In genomic region chr12:15534870-15535269, GRCh38 we compare ENCODE assay signal across 13 cellular contexts.
DNase-seq lines count a peak whose midpoint lies in the region; ATAC-seq, FAIRE-seq and TF ChIP-seq lines count a peak whose summit lies in the region.
"Had no signal": no experiment of that assay in that cellular context is flagged by ENCODE, and none has a peak within 500 bp of the region (broad histone marks: within the 10 kb centered on the region; RNA-seq: fewer than 3 reads in every experiment).

No MANE protein-coding gene starts in this region.

- peak overlapping the region; percentile 25 for H2BK5ac ChIP-seq in IMR-90 (ENCODE audit: low read depth, low read length, poor library complexity, severe bottlenecking)

- H3K27me3 ChIP-seq in IMR-90 (ENCODE audit: control insufficient read depth, insufficient read depth, low read length) = no peaks in the 10 kb centered on the region
- H3K27me3 ChIP-seq in adrenal gland = no peaks in the 10 kb centered on the region
- H3K27me3 ChIP-seq in mucosa of rectum (ENCODE audit: control insufficient read depth in 2 of 2, insufficient read depth in 2 of 2, low read length in 2 of 2) = no peaks in the 10 kb centered on the region
- no peaks in the 10 kb centered on the region for H3K27me3 ChIP-seq in small intestine (ENCODE audit: control insufficient read depth in 2 of 2, insufficient read depth in 2 of 2, low read length in 2 of 2)
- H3K27me3 ChIP-seq in esophagus muscularis mucosa = no peaks in the 10 kb centered on the region
- H3K27me3 ChIP-seq: BE2C had no signal

- TF ChIP-seq RAD21 in IMR-90 (IDR thresholded peaks at IDR 0.05; ENCODE audit: low read length) = no peak

- 90% methylated on average over 4 of the region's 5 CpGs; no CpG with 5 or more reads in 1 of the 2 experiments for WGBS in IMR-90 (ENCODE audit: extremely low coverage in 2 of 2, insufficient read length in 1 of 2), 2 experiments
- 63 to 73% (median 71%) methylated on average over 5 of the region's 5 CpGs for WGBS in adrenal gland, 4 donors
- 82 to 94% (median 93%) methylated on average over 5 of the region's 5 CpGs for WGBS in small intestine, 3 donors
- 81% methylated on average over 5 of the region's 5 CpGs for WGBS in esophagus muscularis mucosa

- TF ChIP-seq EP300 in esophagus muscularis mucosa (IDR thresholded peaks at IDR 0.05) = no peak

- no peak overlapping the region for H3K56ac ChIP-seq in IMR-90 (ENCODE audit: extremely low read depth, insufficient read depth, low read length)

- H4K5ac ChIP-seq in IMR-90 (ENCODE audit: low read depth, low read length) = peak overlapping the region; percentile 85; the same call in 1 of the 2 replicates

- no peak overlapping the region for H2AFZ ChIP-seq in IMR-90 (replicated peaks; ENCODE audit: low read length, poor library complexity)

- BruUV-seq in IMR-90 (replicated peaks; lab: Mats Ljungman, UMichigan) = no TSS peak

- H3K9ac ChIP-seq in IMR-90 (ENCODE audit: low read depth, low read length) = no peak overlapping the region
- no peak overlapping the region for H3K9ac ChIP-seq in mucosa of rectum (ENCODE audit: low read depth in 1 of 2, low read length in 2 of 2)
- H3K9ac ChIP-seq in kidney (ENCODE audit: low read length in 2 of 2) = no peak overlapping the region

- H3K9me1 ChIP-seq in IMR-90 (ENCODE audit: insufficient read depth, low read length) = 0 out of 2 replicates have a peak, but pooled peaks cover 3% of the 10 kb centered on the region

- peak overlapping the region; percentile 31; the same call in 1 of the 2 replicates for H4K91ac ChIP-seq in IMR-90 (ENCODE audit: insufficient read depth, low read depth, low read length)

- TF ChIP-seq CTCF in IMR-90 (conservative IDR thresholded peaks at IDR 0.05; ENCODE audit: low read depth, low read length) = no peak
- no peak for TF ChIP-seq CTCF in adrenal gland (IDR thresholded peaks at IDR 0.05)
- TF ChIP-seq CTCF in kidney (IDR thresholded peaks at IDR 0.05; ENCODE audit: borderline replicate concordance, extremely low read depth, insufficient read depth) = no peak
- TF ChIP-seq CTCF in esophagus muscularis mucosa (IDR thresholded peaks at IDR 0.05) = no peak

- peak overlapping the region; percentile 61 for H3K18ac ChIP-seq in IMR-90 (ENCODE audit: low read depth, low read length)

- FAIRE-seq in small intestine (lab: Jason Lieb, UNC) (no peak), kidney (lab: Jason Lieb, UNC) (no peak)
- FAIRE-seq: G401.6 had no signal

- no peak overlapping the region for H3K27ac ChIP-seq in IMR-90 (ENCODE audit: insufficient read depth, low read length)
- H3K27ac ChIP-seq in adrenal gland = peak overlapping the region in 4 of 5 donors; percentile 24 to 53 (median 42)
- H3K27ac ChIP-seq in mucosa of rectum (ENCODE audit: low read depth in 2 of 2, low read length in 2 of 2) = peak overlapping the region; percentile 40 to 61
- H3K27ac ChIP-seq in small intestine (ENCODE audit: low read depth in 1 of 2, low read length in 1 of 2) = peak overlapping the region in 1 of 2 donors; percentile 8
- H3K27ac ChIP-seq in kidney (ENCODE audit: low read depth in 2 of 2, low read length in 2 of 2) = no peak overlapping the region
- H3K27ac ChIP-seq in esophagus muscularis mucosa (replicated peaks in 1 of 4) = peak overlapping the region in 1 of 4 donors; percentile 42

- no peaks in the 10 kb centered on the region for H3K36me3 ChIP-seq in IMR-90 (ENCODE audit: control insufficient read depth, insufficient read depth, low read length)
- no peaks in the 10 kb centered on the region for H3K36me3 ChIP-seq in adrenal gland (replicated peaks in 1 of 2)
- H3K36me3 ChIP-seq in mucosa of rectum (ENCODE audit: control insufficient read depth in 2 of 2, insufficient read depth in 2 of 2, low read length in 2 of 2) = no peaks in the 10 kb centered on the region
- H3K36me3 ChIP-seq in small intestine (ENCODE audit: control insufficient read depth in 2 of 2, insufficient read depth in 2 of 2, low read length in 2 of 2) = no peaks in the 10 kb centered on the region
- no peaks in the 10 kb centered on the region for H3K36me3 ChIP-seq in kidney (ENCODE audit: control insufficient read depth in 1 of 2, insufficient read depth in 2 of 2, low read length in 2 of 2)
- H3K36me3 ChIP-seq in esophagus muscularis mucosa = no peaks in the 10 kb centered on the region

- H3K4me1 ChIP-seq in IMR-90 (ENCODE audit: control insufficient read depth, insufficient read depth, low read length) = peaks cover 10% of the 10 kb centered on the region
- no peaks in the 10 kb centered on the region for H3K4me1 ChIP-seq in adrenal gland (replicated peaks in 1 of 2)
- H3K4me1 ChIP-seq in mucosa of rectum (ENCODE audit: control insufficient read depth in 2 of 2, insufficient read depth in 2 of 2, low read length in 2 of 2) = peaks cover 0 to 22% of the 10 kb centered on the region in 2 donors
- H3K4me1 ChIP-seq in small intestine (ENCODE audit: control insufficient read depth in 2 of 2, insufficient read depth in 1 of 2, low read depth in 1 of 2, low read length in 1 of 2) = peaks cover 0 to 3% of the 10 kb centered on the region in 2 donors
- H3K4me1 ChIP-seq in kidney (ENCODE audit: control insufficient read depth in 1 of 2, insufficient read depth in 1 of 2, low read depth in 1 of 2, low read length in 2 of 2) = peaks cover 0 to 2% of the 10 kb centered on the region in 2 donors
- H3K4me1 ChIP-seq in esophagus muscularis mucosa = no peaks in the 10 kb centered on the region
- H3K4me1 ChIP-seq: BE2C had no signal

- H2AK5ac ChIP-seq in IMR-90 (ENCODE audit: low read depth, low read length) = no peak overlapping the region

- H2BK120ac ChIP-seq in IMR-90 (ENCODE audit: low read depth, low read length) = peak overlapping the region; percentile 45; the same call in 1 of the 2 replicates

- H3K23ac ChIP-seq in IMR-90 (ENCODE audit: low read depth, low read length) = no peak overlapping the region

- no peak overlapping the region for H3K4me3 ChIP-seq in IMR-90 (ENCODE audit: insufficient read depth, low read depth, low read length)
- H3K4me3 ChIP-seq in adrenal gland = no peak overlapping the region
- no peak overlapping the region for H3K4me3 ChIP-seq in mucosa of rectum (ENCODE audit: low read length in 2 of 2)
- H3K4me3 ChIP-seq in small intestine (ENCODE audit: low read depth in 1 of 2, low read length in 2 of 2) = no peak overlapping the region
- no peak overlapping the region for H3K4me3 ChIP-seq in kidney (ENCODE audit: low read length in 2 of 2)
- no peak overlapping the region for H3K4me3 ChIP-seq in esophagus muscularis mucosa

- dilution Hi-C loops in IMR-90 (cut with HindIII; ENCODE audit: low sequenced_read_pairs, unreplicated experiment) = no loop called here

- peak overlapping the region; percentile 34 for H3K14ac ChIP-seq in IMR-90 (replicated peaks; ENCODE audit: low read depth, low read length)

- H4K8ac ChIP-seq in IMR-90 (ENCODE audit: low read depth in 2 of 2, low read length in 2 of 2) = peak overlapping the region; percentile 56 to 66; a peak in 2 of 4 replicates

- no peak overlapping the region for H2AK9ac ChIP-seq in IMR-90 (replicated peaks; ENCODE audit: low read depth, low read length, poor library complexity)

- POLR2A ChIA-PET in IMR-90 (lab: Charles Lee; ENCODE audit: unreplicated experiment) = no interaction called here

- TF ChIP-seq POLR2A in IMR-90 (IDR thresholded peaks at IDR 0.05; ENCODE audit: low read depth, low read length) = no peak
- no peak for TF ChIP-seq POLR2A in adrenal gland (IDR thresholded peaks at IDR 0.05)
- TF ChIP-seq POLR2A in esophagus muscularis mucosa (IDR thresholded peaks at IDR 0.05; ENCODE audit: low read depth) = no peak

- H3K9me3 ChIP-seq in IMR-90 (ENCODE audit: control insufficient read depth, insufficient read depth, low read length) (no peaks in the 10 kb centered on the region), adrenal gland (replicated peaks in 1 of 3) (no peaks in the 10 kb centered on the region), mucosa of rectum (ENCODE audit: control insufficient read depth in 2 of 2, low read length in 2 of 2) (no peaks in the 10 kb centered on the region), small intestine (ENCODE audit: control insufficient read depth, low read depth) (no peaks in the 10 kb centered on the region), kidney (ENCODE audit: control insufficient read depth in 1 of 2, low read length in 2 of 2) (no peaks in the 10 kb centered on the region), esophagus muscularis mucosa (no peaks in the 10 kb centered on the region)
- H3K9me3 ChIP-seq: BE2C had no signal

- peak overlapping the region; percentile 54; the same call in 1 of the 2 replicates for H3K4ac ChIP-seq in IMR-90 (ENCODE audit: low read depth, low read length)

- H2BK20ac ChIP-seq in IMR-90 (ENCODE audit: low read depth, low read length) = peak overlapping the region; percentile 82

- no peaks in the 10 kb centered on the region for H4K20me1 ChIP-seq in IMR-90 (ENCODE audit: insufficient read depth, low read length)

- H3K79me1 ChIP-seq in IMR-90 (ENCODE audit: low read depth in 1 of 2, low read length in 2 of 2) = no peaks in the 10 kb centered on the region

- CTCF ChIA-PET in IMR-90 (lab: Yijun Ruan, JAX) = interaction anchor here (0.6 to 1.6 kb wide), 3 partner anchors 12 to 55 kb away, joined by 3 to 9 read pairs (median 4); no protein-coding TSS in a partner anchor

- no peak overlapping the region for H3K4me2 ChIP-seq in IMR-90 (ENCODE audit: low read depth, low read length)

- DNase-seq in AG20443 (ENCODE audit: low spot score) (peak; percentile 23), IMR-90 (peak; percentile 18), adrenal gland (peak in 5 of 7 donors; percentile 20 to 57 (median 34)), small intestine (no peak), kidney (no peak), esophagus muscularis mucosa (ENCODE audit: extremely low spot score) (no peak)
- DNase-seq in stimulated activated CD8-positive, alpha-beta memory T cell treated with anti-CD3 and anti-CD28 coated beads, Interleukin-4, amount 100 ng/mL, for 48 hours = no peak
- DNase-seq: BE2C, left colon, NCI-H1048, NCI-H774 had no signal

- no peak overlapping the region for H2BK15ac ChIP-seq in IMR-90 (ENCODE audit: low read depth, low read length)

- intact Hi-C loops in IMR-90 (cut with micrococcal nuclease) (loop anchor here (10.0 kb wide), 1 partner anchor 250 kb away; the partner anchor contains the start of gene EPS8), adrenal gland (cut with DNase I) (no loop called here), kidney (cut with DNase I) (no loop called here), esophagus muscularis mucosa (cut with DNase I) (no loop called here)

- in situ Hi-C loops in IMR-90 (cut with MboI; ENCODE audit: low sequenced_read_pairs) = loop anchor here (5.0 to 10.0 kb wide), 2 partner anchors 52 to 330 kb away; no protein-coding TSS in a partner anchor

- no peak for ATAC-seq in IMR-90 (ENCODE audit: low read depth)

Comparison
In these comparisons a context has a peak if more than half of its experiments do, and no peak if none do; other contexts are left out.
1. DNase-seq: peak in AG20443 (single experiment), IMR-90 (single experiment) and adrenal gland (5 of 7); none in small intestine (single experiment), stimulated activated CD8-positive, alpha-beta memory T cell treated with anti-CD3 and anti-CD28 coated beads, Interleukin-4, amount 100 ng/mL, for 48 hours (single experiment), kidney (single experiment) and esophagus muscularis mucosa (single experiment).
2. H3K27ac ChIP-seq: peak in adrenal gland (4 of 5) and mucosa of rectum (2 of 2); none in IMR-90 (single experiment) and kidney (0 of 2).